In the genomic region with DNA sequence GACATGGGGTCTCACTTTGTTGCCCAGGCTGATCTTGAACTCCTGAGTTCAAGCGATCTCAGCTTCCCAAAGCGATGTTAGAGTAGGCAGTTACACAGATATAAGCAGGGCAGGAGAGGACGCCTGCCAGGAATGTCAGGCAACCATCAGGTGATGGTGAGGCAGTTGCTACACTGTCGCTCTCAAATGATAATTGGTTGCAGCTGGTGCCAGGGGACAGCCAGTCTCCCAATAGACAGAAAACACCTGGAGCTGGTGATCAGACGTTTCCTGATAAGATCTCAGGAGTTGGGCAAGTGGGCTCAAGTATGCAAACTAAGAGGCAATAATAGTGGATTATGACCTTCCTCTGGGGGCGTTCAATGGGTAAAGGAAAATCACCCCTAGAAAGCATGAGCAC, we compare ENCODE assay signal across 21 cellular contexts.
DNase-seq lines count a peak whose midpoint lies in the region; ATAC-seq and TF ChIP-seq lines count a peak whose summit lies in the region.
"Had no signal": no experiment of that assay in that cellular context is flagged by ENCODE, and none has a peak within 500 bp of the region (broad histone marks: within the 10 kb centered on the region; RNA-seq: fewer than 3 reads in every experiment).

No MANE protein-coding gene starts in this region.

- H3K9me2 ChIP-seq in PC-9 (ENCODE audit: insufficient read depth): no peaks in the 10 kb centered on the region

- H3K4me1 ChIP-seq in PC-9 (replicated peaks; ENCODE audit: insufficient read depth): no peaks in the 10 kb centered on the region
- H3K4me1 ChIP-seq: BE2C, Caco-2, SJCRH30 had no signal

- CTCF ChIA-PET in PC-9 (lab: Charles Lee): no interaction called here

- no peak for TF ChIP-seq CTCF in PC-9 (conservative IDR thresholded peaks at IDR 0.05)

- no peak overlapping the region for H2AFZ ChIP-seq in PC-9

- no peak overlapping the region for H3K4me2 ChIP-seq in PC-9

- H3K4me3 ChIP-seq in PC-9: no peak overlapping the region
- H3K4me3 ChIP-seq: MG63, SJCRH30 had no signal

- H3K79me2 ChIP-seq in PC-9 (ENCODE audit: low read depth): no peaks in the 10 kb centered on the region

- intact Hi-C loops in PC-9 (cut with micrococcal nuclease; ENCODE audit: unreplicated experiment): no loop called here

- BruUV-seq in PC-9 (replicated peaks; lab: Mats Ljungman, UMichigan): no TSS peak

- no peaks in the 10 kb centered on the region; the same call in 1 of the 2 replicates for H3K27me3 ChIP-seq in PC-9 (ENCODE audit: insufficient read depth, low read depth)
- H3K27me3 ChIP-seq: BE2C, MG63, SJCRH30 had no signal

- DNase-seq in NCI-H524 (lab: John Stamatoyannopoulos, UW) (peak; percentile 6 to 7), NCI-H524 treated with DMSO at 0.1 percent for 48 hours (lab: John Stamatoyannopoulos, UW) (no peak), NCI-H1436 (lab: John Stamatoyannopoulos, UW) (peak; percentile 71), NCI-H526 (lab: John Stamatoyannopoulos, UW) (peak; percentile 39 to 61), left kidney (ENCODE audit: low read depth, low spot score) (peak; percentile 24), activated T-cell treated with anti-CD3 and anti-CD28 coated beads for 4 hours (no peak), PC-9 (no peak)
- DNase-seq: BE2C; Caco-2; CD4-positive, CD25-positive, alpha-beta regulatory T cell; GOT3; Kasumi-1; MG63; NCI-H1092; NCI-H1930; NCI-H774; RPMI8226; SJCRH30; T-helper 17 cell had no signal

- no peaks in the 10 kb centered on the region for H3K36me3 ChIP-seq in PC-9 (ENCODE audit: low read depth)
- H3K36me3 ChIP-seq: BE2C, MG63, SJCRH30 had no signal

- H3K9me3 ChIP-seq in PC-9 (ENCODE audit: insufficient read depth, low read depth): no peaks in the 10 kb centered on the region
- H3K9me3 ChIP-seq: BE2C, Caco-2, MG63, SJCRH30 had no signal

- H3F3A ChIP-seq in PC-9 (ENCODE audit: insufficient read depth, low read depth): no peaks in the 10 kb centered on the region

- H4K20me1 ChIP-seq in PC-9 (ENCODE audit: insufficient read depth): no peaks in the 10 kb centered on the region

- no peak overlapping the region for H3K27ac ChIP-seq in PC-9
- H3K27ac ChIP-seq: SJCRH30 had no signal

- POLR2A ChIA-PET in PC-9 (lab: Charles Lee; ENCODE audit: unreplicated experiment): no interaction called here

- no peak for ATAC-seq in HG03469 (IDR thresholded peaks at IDR 0.05; ENCODE audit: unreplicated experiment)
- ATAC-seq: HCT116, T-helper 17 cell had no signal

Comparison
In these comparisons a context has a peak if more than half of its experiments do, and no peak if none do; other contexts are left out.
1. DNase-seq: peak in NCI-H524 (2 of 2), NCI-H1436 (single experiment), NCI-H526 (2 of 2) and left kidney (single experiment); none in NCI-H524 treated with DMSO at 0.1 percent for 48 hours (single experiment), activated T-cell treated with anti-CD3 and anti-CD28 coated beads for 4 hours (single experiment) and PC-9 (0 of 2).